ENCODE assay signal across 17 cellular contexts in the genomic region with DNA sequence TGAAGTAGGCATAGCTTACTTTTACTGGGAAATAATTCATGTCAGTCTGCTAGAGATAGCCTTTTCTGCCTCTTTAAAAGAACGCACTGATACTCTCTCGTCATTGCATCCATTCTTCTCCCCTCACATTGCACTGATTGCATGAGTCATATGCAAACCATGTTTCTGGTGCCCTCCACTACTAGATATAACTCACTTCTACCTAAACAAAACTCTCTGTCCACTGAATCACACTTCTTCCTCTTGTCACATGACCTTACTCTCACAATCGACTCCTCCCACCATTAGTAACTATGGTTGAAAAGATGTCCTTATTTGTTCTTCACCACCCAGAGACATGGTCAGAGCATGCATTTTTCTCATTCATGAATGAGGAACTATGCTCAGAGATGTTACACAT.
DNase-seq lines count a peak whose midpoint lies in the region; ATAC-seq and TF ChIP-seq lines count a peak whose summit lies in the region.
"Had no signal": no experiment of that assay in that cellular context is flagged by ENCODE, and none has a peak within 500 bp of the region (broad histone marks: within the 10 kb centered on the region; RNA-seq: fewer than 3 reads in every experiment).

No MANE protein-coding gene starts in this region.

- no peaks in the 10 kb centered on the region for H3K4me1 ChIP-seq in vagina

- no peak for TF ChIP-seq POLR2A in vagina (IDR thresholded peaks at IDR 0.05)

- DNase-seq in AG04449 (ENCODE audit: low read depth, low spot score) (peak; percentile 2), RKO (ENCODE audit: low spot score) (peak; percentile 49), foreskin fibroblast (peak; percentile 19 to 46), vagina (ENCODE audit: extremely low spot score in 2 of 2) (no peak), NCI-H524 treated with DMSO at 0.1 percent for 48 hours (lab: John Stamatoyannopoulos, UW) (no peak), AML-193 (lab: John Stamatoyannopoulos, UW) (no peak)
- DNase-seq: activated CD8-positive, alpha-beta memory T cell treated with anti-CD3 and anti-CD28 coated beads for 24 hours; dermis blood vessel endothelial cell; head of caudate nucleus; HFFc6; mesendoderm; NCI-H1105 treated with DMSO at 0.1 percent for 48 hours; stimulated activated CD4-positive, alpha-beta T cell treated with anti-CD3 and anti-CD28 coated beads, Interleukin-4, amount 100 ng/mL, for 4 hours; T-helper 17 cell had no signal

- H3K4me3 ChIP-seq in AG04449 (ENCODE audit: low read depth, low read length), result no peak overlapping the region
- H3K4me3 ChIP-seq in foreskin fibroblast (ENCODE audit: low read depth in 1 of 2, low read length in 2 of 2), result no peak overlapping the region
- no peak overlapping the region for H3K4me3 ChIP-seq in vagina

- H3K9me3 ChIP-seq in vagina, result no peaks in the 10 kb centered on the region

- no peak for TF ChIP-seq CTCF in AG04449 (IDR thresholded peaks at IDR 0.05; ENCODE audit: insufficient read depth, low read length, missing control alignments)
- no peak for TF ChIP-seq CTCF in foreskin fibroblast (IDR thresholded peaks at IDR 0.05; ENCODE audit: low read depth, low read length)
- no peak for TF ChIP-seq CTCF in vagina (IDR thresholded peaks at IDR 0.05)

- CTCF ChIA-PET in AG04449 (lab: Yijun Ruan, JAX), result no interaction called here

- ATAC-seq in GM21576 (IDR thresholded peaks at IDR 0.05; ENCODE audit: unreplicated experiment) (peak; percentile 48), HG03139 (IDR thresholded peaks at IDR 0.05; ENCODE audit: unreplicated experiment) (no peak)
- ATAC-seq: activated naive CD4-positive, alpha-beta T cell treated with anti-CD3 and anti-CD28 coated beads, Interleukin-2, amount 50 U/mL, for 72 hours; T-helper 17 cell had no signal

- H3K27me3 ChIP-seq in vagina, result no peaks in the 10 kb centered on the region

- intact Hi-C loops in vagina (cut with DNase I), result no loop called here

- POLR2A ChIA-PET in AG04449 (lab: Yijun Ruan, JAX), result no interaction called here

- no peaks in the 10 kb centered on the region for H3K36me3 ChIP-seq in vagina

- H3K27ac ChIP-seq in vagina, result no peak overlapping the region

Comparison
In these comparisons a context has a peak if more than half of its experiments do, and no peak if none do; other contexts are left out.
1. DNase-seq: peak in AG04449 (single experiment), RKO (single experiment) and foreskin fibroblast (2 of 2); none in vagina (0 of 2), NCI-H524 treated with DMSO at 0.1 percent for 48 hours (single experiment) and AML-193 (0 of 2).